Comparison of ENCODE assay signal across 9 cellular contexts in genomic region chr15:60673918-60674558, GRCh38.
DNase-seq lines count a peak whose midpoint lies in the region; ATAC-seq and TF ChIP-seq lines count a peak whose summit lies in the region.
"Had no signal": no experiment of that assay in that cellular context is flagged by ENCODE, and none has a peak within 500 bp of the region (broad histone marks: within the 10 kb centered on the region; RNA-seq: fewer than 3 reads in every experiment).

No MANE protein-coding gene starts in this region.

- CTCF ChIA-PET in CD4-positive, alpha-beta T cell (lab: Charles Lee): interaction anchor here (1.0 kb wide), 1 partner anchor 114 kb away, joined by 3 read pairs; no protein-coding TSS in a partner anchor

- H3K4me1 ChIP-seq in adipocyte (ENCODE audit: control insufficient read depth, insufficient read depth, low read length): peaks cover 16% of the 10 kb centered on the region
- no peaks in the 10 kb centered on the region for H3K4me1 ChIP-seq in left lung
- H3K4me1 ChIP-seq: breast epithelium had no signal

- H3K27ac ChIP-seq in left lung: no peak overlapping the region
- no peak overlapping the region for H3K27ac ChIP-seq in CD4-positive, alpha-beta T cell (ENCODE audit: low read depth, low read length)
- H3K27ac ChIP-seq: breast epithelium had no signal

- H3K36me3 ChIP-seq in adipocyte (ENCODE audit: control insufficient read depth, insufficient read depth, low read length, severe bottlenecking): no peaks in the 10 kb centered on the region
- no peaks in the 10 kb centered on the region for H3K36me3 ChIP-seq in left lung
- H3K36me3 ChIP-seq: breast epithelium had no signal

- no peaks in the 10 kb centered on the region for H3K36me3 Mint-ChIP-seq in stimulated activated naive CD8-positive, alpha-beta T cell treated with anti-CD3 and anti-CD28 coated beads, Interleukin-15, Interleukin-2, amounts not matched to agents 100 ng/mL and 50 ng/mL, for 24 hours (ENCODE audit: low read depth)
- no peaks in the 10 kb centered on the region for H3K36me3 Mint-ChIP-seq in CD4-positive, alpha-beta T cell (ENCODE audit: low read depth)

- DNase-seq in DMS 273 (lab: John Stamatoyannopoulos, UW; ENCODE audit: unreplicated experiment): peak; percentile 56
- peak; percentile 7 for DNase-seq in NCI-H1694 (lab: John Stamatoyannopoulos, UW)
- peak; percentile 71 for DNase-seq in adipocyte (ENCODE audit: low read depth)
- DNase-seq in left lung: peak in 1 of 2 donors; percentile 48
- DNase-seq in CD4-positive, alpha-beta T cell: no peak
- DNase-seq in GM20000 (ENCODE audit: low spot score): no peak

- POLR2A ChIA-PET in CD4-positive, alpha-beta T cell (lab: Charles Lee): interaction anchor here (1.2 kb wide), 1 partner anchor 22 kb away, joined by 3 read pairs; no protein-coding TSS in a partner anchor

- H3K27me3 Mint-ChIP-seq in stimulated activated naive CD8-positive, alpha-beta T cell treated with anti-CD3 and anti-CD28 coated beads, Interleukin-15, Interleukin-2, amounts not matched to agents 100 ng/mL and 50 ng/mL, for 24 hours: no peaks in the 10 kb centered on the region
- H3K27me3 Mint-ChIP-seq in CD4-positive, alpha-beta T cell: no peaks in the 10 kb centered on the region

- ATAC-seq in left lung: peak; percentile 82
- ATAC-seq in CD4-positive, alpha-beta T cell (ENCODE audit: poor library complexity): no peak
- ATAC-seq in HG02623 (IDR thresholded peaks at IDR 0.05; ENCODE audit: unreplicated experiment): no peak

- no peak overlapping the region for H3K4me3 Mint-ChIP-seq in stimulated activated naive CD8-positive, alpha-beta T cell treated with anti-CD3 and anti-CD28 coated beads, Interleukin-15, Interleukin-2, amounts not matched to agents 100 ng/mL and 50 ng/mL, for 24 hours
- H3K4me3 Mint-ChIP-seq in CD4-positive, alpha-beta T cell: no peak overlapping the region

- intact Hi-C loops in left lung (cut with DNase I): no loop called here
- intact Hi-C loops in CD4-positive, alpha-beta T cell (cut with DNase I, micrococcal nuclease): loop anchor here in 1 of 2 experiments (5.0 kb wide), 2 partner anchors 188 to 243 kb away; no protein-coding TSS in a partner anchor

- H3K27ac Mint-ChIP-seq in stimulated activated naive CD8-positive, alpha-beta T cell treated with anti-CD3 and anti-CD28 coated beads, Interleukin-15, Interleukin-2, amounts not matched to agents 100 ng/mL and 50 ng/mL, for 24 hours: peak overlapping the region; percentile 65
- H3K27ac Mint-ChIP-seq in CD4-positive, alpha-beta T cell: no peak overlapping the region

- H3K9me3 ChIP-seq in adipocyte (ENCODE audit: control insufficient read depth, low read length): no peaks in the 10 kb centered on the region
- H3K9me3 ChIP-seq in left lung: no peaks in the 10 kb centered on the region
- no peaks in the 10 kb centered on the region for H3K9me3 ChIP-seq in CD4-positive, alpha-beta T cell (ENCODE audit: control insufficient read depth, low read length)
- H3K9me3 ChIP-seq: breast epithelium had no signal

- H3K27me3 ChIP-seq in adipocyte (replicated peaks; ENCODE audit: control insufficient read depth, insufficient read depth, low read length) (no peaks in the 10 kb centered on the region), left lung (no peaks in the 10 kb centered on the region)
- H3K27me3 ChIP-seq in CD4-positive, alpha-beta T cell (ENCODE audit: control insufficient read depth, insufficient read depth, low read length): no peaks in the 10 kb centered on the region
- H3K27me3 ChIP-seq: breast epithelium had no signal

- H3K4me3 ChIP-seq in adipocyte (ENCODE audit: low read length): no peak overlapping the region
- no peak overlapping the region for H3K4me3 ChIP-seq in left lung
- H3K4me3 ChIP-seq: breast epithelium had no signal

- TF ChIP-seq CTCF in left lung (IDR thresholded peaks at IDR 0.05): no peak
- no peak for TF ChIP-seq CTCF in CD4-positive, alpha-beta T cell (IDR thresholded peaks at IDR 0.05)
- no peak for TF ChIP-seq CTCF in GM20000 (IDR thresholded peaks at IDR 0.05; ENCODE audit: extremely low read depth, missing control alignments)

- no peaks in the 10 kb centered on the region for H3K9me3 Mint-ChIP-seq in stimulated activated naive CD8-positive, alpha-beta T cell treated with anti-CD3 and anti-CD28 coated beads, Interleukin-15, Interleukin-2, amounts not matched to agents 100 ng/mL and 50 ng/mL, for 24 hours
- H3K9me3 Mint-ChIP-seq in CD4-positive, alpha-beta T cell: no peaks in the 10 kb centered on the region

- H3K4me1 Mint-ChIP-seq in stimulated activated naive CD8-positive, alpha-beta T cell treated with anti-CD3 and anti-CD28 coated beads, Interleukin-15, Interleukin-2, amounts not matched to agents 100 ng/mL and 50 ng/mL, for 24 hours (ENCODE audit: low read depth): peaks cover 23% of the 10 kb centered on the region
- H3K4me1 Mint-ChIP-seq in CD4-positive, alpha-beta T cell (ENCODE audit: low read depth): peaks cover 20% of the 10 kb centered on the region

- H3K9ac ChIP-seq in adipocyte (ENCODE audit: low read length): no peak overlapping the region

Comparison
In these comparisons a context has a peak if more than half of its experiments do, and no peak if none do; other contexts are left out.
1. DNase-seq: peak in DMS 273 (single experiment), NCI-H1694 (single experiment) and adipocyte (single experiment); none in CD4-positive, alpha-beta T cell (0 of 10) and GM20000 (single experiment).